In the genomic region with DNA sequence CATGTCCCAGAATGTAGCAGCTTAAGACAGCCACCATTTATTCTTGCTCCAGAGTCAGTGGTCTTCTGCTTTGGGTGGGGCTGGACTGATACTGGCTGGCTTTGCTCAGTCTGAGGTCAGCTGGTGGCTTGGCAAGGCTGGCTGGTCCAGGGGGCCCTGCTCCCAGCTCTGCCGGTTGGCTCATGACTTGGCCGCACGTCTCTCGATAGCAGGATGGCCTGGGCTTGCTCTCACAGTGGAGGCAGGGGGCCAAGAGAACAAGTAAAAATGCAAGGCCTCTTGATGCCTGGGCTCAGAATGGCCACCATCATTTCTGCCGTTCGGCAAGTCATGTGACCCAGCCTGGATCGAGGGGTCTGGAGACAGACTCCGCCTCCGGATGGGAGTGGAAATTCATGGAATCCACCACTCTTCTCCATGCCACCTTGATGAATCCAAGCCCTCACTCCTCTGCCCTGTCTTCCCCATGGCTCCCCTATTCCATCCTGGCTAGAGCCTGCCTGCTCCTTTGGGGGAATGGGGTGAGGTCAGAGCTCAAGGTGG, we compare ENCODE assay signal across 21 cellular contexts. TPM values are rescaled to one million over a fixed set of nuclear protein-coding genes. Genes with fewer than 3 reads are reported as not detected.
DNase-seq lines count a peak whose midpoint lies in the region; ATAC-seq and TF ChIP-seq lines count a peak whose summit lies in the region.
"Had no signal": no experiment of that assay in that cellular context is flagged by ENCODE, and none has a peak within 500 bp of the region (broad histone marks: within the 10 kb centered on the region; RNA-seq: fewer than 3 reads in every experiment).

No MANE protein-coding gene starts in this region.

- H3K36me3 ChIP-seq in vagina (peaks cover 0 to 80% of the 10 kb centered on the region in 2 donors), sigmoid colon (peaks cover 34 to 83% (median 62%) of the 10 kb centered on the region in 4 donors)

- ATAC-seq in Right ventricle myocardium superior (ENCODE audit: poor library complexity) = peak; percentile 45

- H3K9me3 Mint-ChIP-seq in HFFc6 = no peaks in the 10 kb centered on the region
- H3K9me3 Mint-ChIP-seq: CD4-positive, alpha-beta T cell; IgD-negative memory B cell had no signal

- no peaks in the 10 kb centered on the region for H3K27me3 ChIP-seq in vagina
- no peaks in the 10 kb centered on the region for H3K27me3 ChIP-seq in sigmoid colon
- H3K27me3 ChIP-seq: MG63 had no signal

- 89 to 94% methylated on average over 9 of the region's 9 CpGs for whole genome bisulfite sequencing in sigmoid colon, 2 donors

- H3K4me1 ChIP-seq in vagina (peaks cover 33% of the 10 kb centered on the region), sigmoid colon (peaks cover 0 to 16% (median 0%) of the 10 kb centered on the region in 4 donors)

- no peaks in the 10 kb centered on the region for H3K9me3 ChIP-seq in vagina
- H3K9me3 ChIP-seq in sigmoid colon = no peaks in the 10 kb centered on the region
- H3K9me3 ChIP-seq: MG63 had no signal

- TF ChIP-seq EP300 in sigmoid colon (IDR thresholded peaks at IDR 0.05) = no peak

- intact Hi-C loops in Right ventricle myocardium superior (cut with DNase I) (no loop called here), cardiac septum (cut with DNase I) (no loop called here), vagina (cut with DNase I) (no loop called here), sigmoid colon (cut with DNase I) (no loop called here)

- H3K36me3 Mint-ChIP-seq in HFFc6 (ENCODE audit: low read depth) = peaks cover 38% of the 10 kb centered on the region

- peaks cover 14% of the 10 kb centered on the region for H3K4me1 Mint-ChIP-seq in HFFc6 (ENCODE audit: low read depth)

- H3K27ac ChIP-seq in epithelial cell of prostate = peak overlapping the region; percentile 54
- H3K27ac ChIP-seq in vagina = peak overlapping the region; percentile 33
- H3K27ac ChIP-seq in sigmoid colon = no peak overlapping the region

- H3K4me3 ChIP-seq in vagina = no peak overlapping the region
- H3K4me3 ChIP-seq in sigmoid colon = no peak overlapping the region
- H3K4me3 ChIP-seq: MG63, PC-9 had no signal

- no peak overlapping the region for H3K27ac Mint-ChIP-seq in HFFc6
- H3K27ac Mint-ChIP-seq: CD4-positive, alpha-beta T cell had no signal

- TF ChIP-seq POLR2A in vagina (IDR thresholded peaks at IDR 0.05) = no peak
- no peak for TF ChIP-seq POLR2A in sigmoid colon (IDR thresholded peaks at IDR 0.05)

- no peak overlapping the region for H3K4me3 Mint-ChIP-seq in HFFc6
- H3K4me3 Mint-ChIP-seq: CD4-positive, alpha-beta T cell; IgD-negative memory B cell had no signal

- no peak for TF ChIP-seq CTCF in vagina (IDR thresholded peaks at IDR 0.05)
- TF ChIP-seq CTCF in HFFc6 (IDR thresholded peaks at IDR 0.05) = no peak
- no peak for TF ChIP-seq CTCF in sigmoid colon (IDR thresholded peaks at IDR 0.05)

- H3K27me3 Mint-ChIP-seq in HFFc6 (ENCODE audit: insufficient read depth) = peaks cover 6% of the 10 kb centered on the region
- H3K27me3 Mint-ChIP-seq: CD4-positive, alpha-beta T cell; IgD-negative memory B cell had no signal

- peak; percentile 63 for DNase-seq in Right ventricle myocardium superior
- no peak for DNase-seq in cardiac septum (ENCODE audit: low spot score)
- no peak for DNase-seq in epithelial cell of prostate (ENCODE audit: low read depth, low spot score)
- DNase-seq in vagina (ENCODE audit: extremely low spot score in 2 of 2) = no peak
- DNase-seq in HFFc6 = no peak
- no peak for DNase-seq in sigmoid colon
- DNase-seq: CD4-positive, alpha-beta T cell; DMS153; GDM1; Kasumi-1; MG63; NCI-H1048; NCI-H1436 treated with DMSO at 0.1 percent for 48 hours; NCI-H2029; NCI-H345; NCI-H524 treated with DMSO at 0.1 percent for 48 hours; PC-9 had no signal

RNA-seq across cellular contexts. Expression of a gene that starts 13.1 kb away (rescaled TPM):
- total RNA-seq in Right ventricle myocardium superior (5.2 TPM), cardiac septum (9.2 TPM), vagina (2.2 TPM), sigmoid colon (1 to 10 TPM; 1.8 to 5.3 (median 3.0) TPM)
- total RNA-seq in HFFc6 (2021; fragmentation: NEBNext Ultra II Directional; extraction: Animal tissue kit (Norgen Biotek cat#: 25700)) = 1 to 10 TPM; 6.7 to 8.5 (median 7.5) TPM
- 10 to 100 TPM in 1 of 3 donors, 1 to 10 TPM in 2; 6.0 to 11.0 (median 6.6) TPM for polyA plus RNA-seq in sigmoid colon

RNA-seq across cellular contexts. Expression of a gene that starts 13.8 kb away (rescaled TPM):
- total RNA-seq in Right ventricle myocardium superior (27.7 TPM), cardiac septum (32.9 TPM), vagina (72.7 TPM), sigmoid colon (10 to 100 TPM; 43.2 to 60.1 (median 54.0) TPM)
- 100 to 1,000 TPM in 4 of 6 experiments, 10 to 100 TPM in 2; 87.8 to 120 (median 104) TPM for total RNA-seq in HFFc6 (2021; fragmentation: NEBNext Ultra II Directional; extraction: Animal tissue kit (Norgen Biotek cat#: 25700))
- 10 to 100 TPM; 19.2 to 76.1 (median 37.2) TPM for polyA plus RNA-seq in sigmoid colon

RNA-seq across cellular contexts. Expression of a gene that starts 20.3 kb away (rescaled TPM):
- total RNA-seq in Right ventricle myocardium superior (14.7 TPM), cardiac septum (10.0 TPM), vagina (92.6 TPM), sigmoid colon (10 to 100 TPM; 17.7 to 39.6 (median 23.1) TPM)
- 10 to 100 TPM in 4 of 6 experiments, 1 to 10 TPM in 2; 9.2 to 14.9 (median 10.5) TPM for total RNA-seq in HFFc6 (2021; fragmentation: NEBNext Ultra II Directional; extraction: Animal tissue kit (Norgen Biotek cat#: 25700))
- 10 to 100 TPM; 17.4 to 27.0 (median 25.9) TPM for polyA plus RNA-seq in sigmoid colon

RNA-seq across cellular contexts. Expression of a gene that starts 20.5 kb away (rescaled TPM):
- total RNA-seq in Right ventricle myocardium superior (36.1 TPM), cardiac septum (18.1 TPM), vagina (51.1 TPM), sigmoid colon (10 to 100 TPM; 33.2 to 59.3 (median 39.2) TPM)
- 10 to 100 TPM; 19.8 to 28.6 (median 23.6) TPM for total RNA-seq in HFFc6 (2021; fragmentation: NEBNext Ultra II Directional; extraction: Animal tissue kit (Norgen Biotek cat#: 25700))
- 10 to 100 TPM; 24.7 to 54.4 (median 27.0) TPM for polyA plus RNA-seq in sigmoid colon

RNA-seq across cellular contexts. Expression of a gene that starts 38.1 kb away (rescaled TPM):
- total RNA-seq in Right ventricle myocardium superior (not detected), cardiac septum (1.00 TPM), vagina (11.0 TPM), sigmoid colon (10 to 100 TPM in 3 of 4 donors, 1 to 10 TPM in 1; 9.1 to 19.1 (median 15.7) TPM)
- not detected for total RNA-seq in HFFc6 (2021; fragmentation: NEBNext Ultra II Directional; extraction: Animal tissue kit (Norgen Biotek cat#: 25700))
- polyA plus RNA-seq in sigmoid colon = 10 to 100 TPM in 1 of 3 donors, 1 to 10 TPM in 1, not detected in 1; 2.1 to 11.3 TPM
- total RNA-seq: A172; CD4-positive, alpha-beta T cell; Daoy had no signal
- polyA plus RNA-seq: BJ, IgD-negative memory B cell had no signal

Comparison
In these comparisons a context has a peak if more than half of its experiments do, and no peak if none do; other contexts are left out.
1. H3K27ac ChIP-seq: peak in epithelial cell of prostate (single experiment) and vagina (single experiment); none in sigmoid colon (0 of 4).